In genomic region chr17:348012-348411, GRCh38 we compare ENCODE assay signal across 24 cellular contexts. TPM values are rescaled to one million over a fixed set of nuclear protein-coding genes. Genes with fewer than 3 reads are reported as not detected.
DNase-seq lines count a peak whose midpoint lies in the region; ATAC-seq and TF ChIP-seq lines count a peak whose summit lies in the region.
"Had no signal": no experiment of that assay in that cellular context is flagged by ENCODE, and none has a peak within 500 bp of the region (broad histone marks: within the 10 kb centered on the region; RNA-seq: fewer than 3 reads in every experiment).

No MANE protein-coding gene starts in this region.

- DNase-seq in right lobe of liver (peak in 1 of 3 donors; percentile 22), spleen (no peak), NCI-H2227 (lab: John Stamatoyannopoulos, UW; ENCODE audit: unreplicated experiment) (no peak)
- no peak for DNase-seq in effector memory CD4-positive, alpha-beta T cell
- DNase-seq: activated CD4-positive, alpha-beta memory T cell treated with anti-CD3 and anti-CD28 coated beads, Interleukin-2, amount 10 ng/mL, durations not matched to agents 7 days and 5 days; activated CD4-positive, CD25-positive, alpha-beta regulatory T cell treated with anti-CD3 and anti-CD28 coated beads, Interleukin-2, amount 50 U/mL, for 72 hours; activated CD8-positive, alpha-beta memory T cell treated with anti-CD3 and anti-CD28 coated beads, Interleukin-2, amount 50 U/mL, for 4 hours; activated naive CD4-positive, alpha-beta T cell treated with Interleukin-2 at 50 U/mL for 16 hours; central memory CD4-positive, alpha-beta T cell; EL; endodermal cell; foreskin fibroblast; GOT3; mesendoderm; NCI-H1092; NCI-H1694 treated with DMSO at 0.1 percent for 48 hours; NCI-H510A; SK-N-SH had no signal

- 28% methylated on average over 2 of the region's 2 CpGs for WGBS in right lobe of liver (ENCODE audit: insufficient coverage, low coverage, low lambda C conversion rate, missing lambda C conversion rate)
- 32 to 60% (median 45%) methylated on average over 2 of the region's 2 CpGs for WGBS in spleen, 5 donors

- intact Hi-C loops in right lobe of liver (cut with DNase I): no loop called here
- intact Hi-C loops in spleen (cut with DNase I; ENCODE audit: low total_unique reads): no loop called here

- H3K4me3 ChIP-seq in BLaER1: no peak overlapping the region
- H3K4me3 ChIP-seq in right lobe of liver: no peak overlapping the region
- no peak overlapping the region for H3K4me3 ChIP-seq in spleen
- H3K4me3 ChIP-seq in effector memory CD4-positive, alpha-beta T cell (ENCODE audit: insufficient read depth, low read depth, low read length, poor library complexity, severe bottlenecking): no peak overlapping the region
- H3K4me3 ChIP-seq: neural progenitor cell had no signal

- ATAC-seq in right lobe of liver (no peak), HG03439 (IDR thresholded peaks at IDR 0.05; ENCODE audit: unreplicated experiment) (no peak), HG02884 (IDR thresholded peaks at IDR 0.05; ENCODE audit: unreplicated experiment) (no peak)
- ATAC-seq: stimulated activated effector memory CD8-positive, alpha-beta T cell treated with anti-CD3 and anti-CD28 coated beads, Interleukin-12 subunit alpha, Interleukin-12 subunit beta, amount 100 ng/mL, for 72 hours had no signal

- H3K9me3 ChIP-seq in BLaER1 (peaks cover 41% of the 10 kb centered on the region), right lobe of liver (no peaks in the 10 kb centered on the region), spleen (no peaks in the 10 kb centered on the region)
- H3K9me3 ChIP-seq in effector memory CD4-positive, alpha-beta T cell (ENCODE audit: control insufficient read depth, low read length): no peaks in the 10 kb centered on the region
- H3K9me3 ChIP-seq: SK-N-SH had no signal

- no peaks in the 10 kb centered on the region for H4K20me1 ChIP-seq in BLaER1

- TF ChIP-seq POLR2A in right lobe of liver (IDR thresholded peaks at IDR 0.05): no peak
- TF ChIP-seq POLR2A in spleen (IDR thresholded peaks at IDR 0.05): no peak

- 0 out of 2 replicates have a peak, but pooled peaks cover 4% of the 10 kb centered on the region for H3K36me3 ChIP-seq in BLaER1
- H3K36me3 ChIP-seq in right lobe of liver: no peaks in the 10 kb centered on the region
- no peaks in the 10 kb centered on the region for H3K36me3 ChIP-seq in spleen
- H3K36me3 ChIP-seq in effector memory CD4-positive, alpha-beta T cell (ENCODE audit: control insufficient read depth, insufficient read depth, low read length): no peaks in the 10 kb centered on the region
- H3K36me3 ChIP-seq: neural progenitor cell had no signal

- H3K4me2 ChIP-seq in BLaER1: peak overlapping the region; percentile 89
- H3K4me2 ChIP-seq: neural progenitor cell, SK-N-SH had no signal

- H3K4me1 ChIP-seq in BLaER1: peaks cover 76% of the 10 kb centered on the region
- H3K4me1 ChIP-seq in right lobe of liver: peaks cover 0 to 54% (median 27%) of the 10 kb centered on the region in 4 donors
- peaks cover 35 to 64% (median 54%) of the 10 kb centered on the region in 6 donors for H3K4me1 ChIP-seq in spleen
- no peaks in the 10 kb centered on the region for H3K4me1 ChIP-seq in effector memory CD4-positive, alpha-beta T cell (ENCODE audit: control insufficient read depth, insufficient read depth, low read length, poor library complexity, severe bottlenecking)

- H3K9ac ChIP-seq in BLaER1: no peak overlapping the region
- H3K9ac ChIP-seq: neural progenitor cell, SK-N-SH had no signal

- TF ChIP-seq CTCF in VCaP (conservative IDR thresholded peaks at IDR 0.05) (no peak), right lobe of liver (IDR thresholded peaks at IDR 0.05) (no peak), spleen (IDR thresholded peaks at IDR 0.05 in 8 of 11, conservative IDR thresholded peaks at IDR 0.05 in 3 of 11) (no peak)

- no peaks in the 10 kb centered on the region for H3K27me3 ChIP-seq in BLaER1
- H3K27me3 ChIP-seq in right lobe of liver: no peaks in the 10 kb centered on the region
- no peaks in the 10 kb centered on the region for H3K27me3 ChIP-seq in spleen (replicated peaks in 1 of 7)
- H3K27me3 ChIP-seq in effector memory CD4-positive, alpha-beta T cell (replicated peaks; ENCODE audit: control insufficient read depth, insufficient read depth, low read length, poor library complexity, severe bottlenecking): no peaks in the 10 kb centered on the region
- H3K27me3 ChIP-seq: neural progenitor cell had no signal

- H3K27ac ChIP-seq in BLaER1: no peak overlapping the region
- peak overlapping the region; percentile 99 for H3K27ac ChIP-seq in VCaP
- peak overlapping the region in 2 of 3 donors; percentile 93 to 96 for H3K27ac ChIP-seq in right lobe of liver
- peak overlapping the region; percentile 27 to 91 (median 82) for H3K27ac ChIP-seq in spleen
- no peak overlapping the region for H3K27ac ChIP-seq in effector memory CD4-positive, alpha-beta T cell (ENCODE audit: insufficient read depth, low read length, poor library complexity, severe bottlenecking)
- H3K27ac ChIP-seq: neural progenitor cell had no signal

RNA-seq across cellular contexts. Expression of gene RPH3AL, which starts 4.6 kb away (rescaled TPM):
- total RNA-seq in right lobe of liver (10 to 100 TPM; 17.6 to 74.0 (median 25.7) TPM), spleen (100 to 1,000 TPM in 1 of 7 donors, 10 to 100 TPM in 6; 44.2 to 182 (median 58.6) TPM)
- polyA plus RNA-seq in spleen: 10 to 100 TPM in 1 of 3 donors, 1 to 10 TPM in 2; 4.8 to 27.1 (median 7.4) TPM

Comparison
In these comparisons a context has a peak if more than half of its experiments do, and no peak if none do; other contexts are left out.
1. H3K27ac ChIP-seq: peak in VCaP (single experiment), right lobe of liver (2 of 3) and spleen (8 of 8); none in BLaER1 (single experiment) and effector memory CD4-positive, alpha-beta T cell (single experiment).